ENCODE assay signal across 8 cellular contexts in genomic region chr19:51417107-51417806, GRCh38. TPM values are rescaled to one million over a fixed set of nuclear protein-coding genes. Genes with fewer than 3 reads are reported as not detected.
DNase-seq lines count a peak whose midpoint lies in the region; ATAC-seq lines count a peak whose summit lies in the region.

TSS of gene SIGLEC10 (minus strand) at chr19:51417642. CDS start at chr19:51417581, 61 bp downstream.

- ATAC-seq in GM19023 (IDR thresholded peaks at IDR 0.05; ENCODE audit: unreplicated experiment), result peak; percentile 70
- ATAC-seq in HG03520 (IDR thresholded peaks at IDR 0.05; ENCODE audit: unreplicated experiment), result peak; percentile 54

- DNase-seq in AG20443 (ENCODE audit: low spot score) (peak; percentile 31), pons (ENCODE audit: low spot score) (peak; percentile 56), A172 (ENCODE audit: low spot score) (no peak), iPS-NIHi11 (ENCODE audit: low spot score) (no peak), NCI-H1092 treated with DMSO at 0.1 percent for 48 hours (lab: John Stamatoyannopoulos, UW) (no peak)
- peak; percentile 81 for DNase-seq in activated CD8-positive, alpha-beta memory T cell treated with anti-CD3 and anti-CD28 coated beads, Interleukin-2, amount 50 U/mL, for 48 hours

RNA-seq across cellular contexts. Expression of gene SIGLEC10, which starts in this region (rescaled TPM):
- not detected in 2 replicates for total RNA-seq in A172 (2014; rRNA removed; shearing (Covaris generic))

Comparison
In these comparisons a context has a peak if more than half of its experiments do, and no peak if none do; other contexts are left out.
1. DNase-seq: peak in AG20443 (single experiment), activated CD8-positive, alpha-beta memory T cell treated with anti-CD3 and anti-CD28 coated beads, Interleukin-2, amount 50 U/mL, for 48 hours (single experiment) and pons (single experiment); none in A172 (single experiment), iPS-NIHi11 (single experiment) and NCI-H1092 treated with DMSO at 0.1 percent for 48 hours (single experiment).